ENCODE assay signal across 8 cellular contexts in genomic region chr6:89082439-89082838, GRCh38. TPM values are rescaled to one million over a fixed set of nuclear protein-coding genes. Genes with fewer than 3 reads are reported as not detected.
A peak's percentile ranks its signal among the peaks of the same experiment; 100 is the strongest.
DNase-seq lines count a peak whose midpoint lies in the region; ATAC-seq, FAIRE-seq and TF ChIP-seq lines count a peak whose summit lies in the region.

No MANE protein-coding gene starts in this region.

- H3K36me3 Mint-ChIP-seq in CD14-positive monocyte (peaks cover 38 to 43% of the 10 kb centered on the region in 2 donors), astrocyte (ENCODE audit: low read depth, unreplicated experiment) (peaks cover 7% of the 10 kb centered on the region)

- peaks cover 17% of the 10 kb centered on the region for H3K36me3 ChIP-seq in astrocyte (ENCODE audit: insufficient read depth, low read length)
- H3K36me3 ChIP-seq in suprapubic skin, result peaks cover 29% of the 10 kb centered on the region

- H3K27me3 Mint-ChIP-seq in CD14-positive monocyte (ENCODE audit: low read depth in 3 of 3), result peaks cover 0 to 2% (median 2%) of the 10 kb centered on the region in 3 donors
- H3K27me3 Mint-ChIP-seq in astrocyte (ENCODE audit: low read depth, unreplicated experiment), result no peaks in the 10 kb centered on the region

- peak overlapping the region; percentile 90 to 96 for H3K4me3 Mint-ChIP-seq in CD14-positive monocyte
- peak overlapping the region; percentile 98 for H3K4me3 Mint-ChIP-seq in astrocyte (ENCODE audit: unreplicated experiment)

- DNase-seq in CD14-positive monocyte (ENCODE audit: low spot score) (no peak), HL-60 (ENCODE audit: low read depth in 1 of 2, low spot score in 1 of 2) (no peak), astrocyte (ENCODE audit: low read depth) (peak; percentile 37), left kidney (ENCODE audit: low read depth, low spot score) (peak; percentile 46), suprapubic skin (ENCODE audit: low spot score in 2 of 2) (no peak), AG08396 (ENCODE audit: low spot score) (no peak), HuH-7 (ENCODE audit: low spot score) (no peak)

- no peak for TF ChIP-seq CTCF in CD14-positive monocyte (IDR thresholded peaks at IDR 0.05)
- no peak for TF ChIP-seq CTCF in HL-60 (IDR thresholded peaks at IDR 0.05; ENCODE audit: insufficient read depth, low read length)
- no peak for TF ChIP-seq CTCF in astrocyte (IDR thresholded peaks at IDR 0.05; ENCODE audit: insufficient read depth, low read depth, low read length)
- no peak for TF ChIP-seq CTCF in suprapubic skin (IDR thresholded peaks at IDR 0.05)

- peaks cover 51% of the 10 kb centered on the region for H4K20me1 ChIP-seq in astrocyte (ENCODE audit: insufficient read depth, low read length)

- no peak for TF ChIP-seq EP300 in suprapubic skin (IDR thresholded peaks at IDR 0.05)

- FAIRE-seq in astrocyte (lab: Jason Lieb, UNC), result no peak

- TF ChIP-seq POLR2A in suprapubic skin (IDR thresholded peaks at IDR 0.05), result no peak

- peak overlapping the region; percentile 85 for H3K4me3 ChIP-seq in HL-60 (replicated peaks; ENCODE audit: insufficient read depth, low read length)
- peak overlapping the region; percentile 78 for H3K4me3 ChIP-seq in astrocyte (ENCODE audit: insufficient read depth, low read depth, low read length)
- H3K4me3 ChIP-seq in suprapubic skin, result peak overlapping the region; percentile 71

- H3K27ac Mint-ChIP-seq in CD14-positive monocyte, result peak overlapping the region; percentile 90 to 98 (median 97)
- peak overlapping the region; percentile 98 for H3K27ac Mint-ChIP-seq in astrocyte (ENCODE audit: unreplicated experiment)

- no peak for ATAC-seq in GM18858 (IDR thresholded peaks at IDR 0.05; ENCODE audit: unreplicated experiment)

- H3K27me3 ChIP-seq in HL-60 (ENCODE audit: insufficient read depth, poor library complexity, severe bottlenecking), result no peaks in the 10 kb centered on the region
- no peaks in the 10 kb centered on the region for H3K27me3 ChIP-seq in astrocyte (ENCODE audit: insufficient read depth, low read length)
- no peaks in the 10 kb centered on the region for H3K27me3 ChIP-seq in suprapubic skin

- H3K4me1 Mint-ChIP-seq in CD14-positive monocyte, result peaks cover 52% of the 10 kb centered on the region
- H3K4me1 Mint-ChIP-seq in astrocyte (ENCODE audit: low read depth, unreplicated experiment), result peaks cover 17% of the 10 kb centered on the region

- H2AFZ ChIP-seq in astrocyte (ENCODE audit: low read depth, low read length), result no peak overlapping the region

- intact Hi-C loops in CD14-positive monocyte (cut with micrococcal nuclease), result loop anchor here (5.0 to 10.0 kb wide), 4 partner anchors 45 to 272 kb away; partner anchors contain the start of gene UBE2J1 (in 2 of the 2)

- under 1% methylated on average over 11 of the region's 11 CpGs for WGBS in suprapubic skin

- peak overlapping the region; percentile 75 for H3K27ac ChIP-seq in HL-60 (replicated peaks)
- peak overlapping the region; percentile 97 for H3K27ac ChIP-seq in astrocyte (ENCODE audit: low read depth, low read length)
- peak overlapping the region; percentile 96 for H3K27ac ChIP-seq in suprapubic skin

- H3K4me2 ChIP-seq in astrocyte (ENCODE audit: low read length), result peak overlapping the region; percentile 94

- H3K9ac ChIP-seq in astrocyte (ENCODE audit: low read length), result peak overlapping the region; percentile 97

- H3K4me1 ChIP-seq in astrocyte (ENCODE audit: insufficient read depth, low read length), result peaks cover 13% of the 10 kb centered on the region
- peaks cover 31% of the 10 kb centered on the region for H3K4me1 ChIP-seq in suprapubic skin

- peaks cover 46% of the 10 kb centered on the region for H3K79me2 ChIP-seq in astrocyte (ENCODE audit: insufficient read depth, low read length)

- H3K9me3 ChIP-seq in astrocyte (ENCODE audit: insufficient read depth, low read depth, low read length) (no peaks in the 10 kb centered on the region), suprapubic skin (no peaks in the 10 kb centered on the region)

- peaks cover 0 to 8% (median 0%) of the 10 kb centered on the region in 7 donors for H3K9me3 Mint-ChIP-seq in CD14-positive monocyte
- no peaks in the 10 kb centered on the region for H3K9me3 Mint-ChIP-seq in astrocyte (ENCODE audit: unreplicated experiment)

RNA-seq across cellular contexts. Expression of gene PNRC1, which starts 1.9 kb away (rescaled TPM):
- polyA plus RNA-seq in CD14-positive monocyte, result 100 to 1,000 TPM; 348 to 398 TPM
- total RNA-seq in astrocyte (93.2 and 95.9 TPM in 2 replicates), suprapubic skin (100 to 1,000 TPM; 238 to 292 (median 271) TPM)

RNA-seq across cellular contexts. Expression of gene SRSF12, which starts 35.4 kb away (rescaled TPM):
- under 1 TPM in 1 of 2 donors, not detected in 1; 0.04 TPM for polyA plus RNA-seq in CD14-positive monocyte
- 7.0 and 9.2 TPM in 2 replicates for total RNA-seq in astrocyte
- under 1 TPM in 2 of 4 donors, not detected in 2; 0.15 to 0.36 TPM for total RNA-seq in suprapubic skin

Comparison
In these comparisons a context has a peak if more than half of its experiments do, and no peak if none do; other contexts are left out.
1. DNase-seq: peak in astrocyte (single experiment) and left kidney (single experiment); none in CD14-positive monocyte (single experiment), HL-60 (0 of 2), suprapubic skin (0 of 2), AG08396 (single experiment) and HuH-7 (single experiment).
2. Peak in every context shown above with its lines, with median percentiles within 50 percentile points of each other: H3K27ac ChIP-seq and H3K4me3 ChIP-seq.